Comparison of ENCODE assay signal across 8 cellular contexts in the genomic region with DNA sequence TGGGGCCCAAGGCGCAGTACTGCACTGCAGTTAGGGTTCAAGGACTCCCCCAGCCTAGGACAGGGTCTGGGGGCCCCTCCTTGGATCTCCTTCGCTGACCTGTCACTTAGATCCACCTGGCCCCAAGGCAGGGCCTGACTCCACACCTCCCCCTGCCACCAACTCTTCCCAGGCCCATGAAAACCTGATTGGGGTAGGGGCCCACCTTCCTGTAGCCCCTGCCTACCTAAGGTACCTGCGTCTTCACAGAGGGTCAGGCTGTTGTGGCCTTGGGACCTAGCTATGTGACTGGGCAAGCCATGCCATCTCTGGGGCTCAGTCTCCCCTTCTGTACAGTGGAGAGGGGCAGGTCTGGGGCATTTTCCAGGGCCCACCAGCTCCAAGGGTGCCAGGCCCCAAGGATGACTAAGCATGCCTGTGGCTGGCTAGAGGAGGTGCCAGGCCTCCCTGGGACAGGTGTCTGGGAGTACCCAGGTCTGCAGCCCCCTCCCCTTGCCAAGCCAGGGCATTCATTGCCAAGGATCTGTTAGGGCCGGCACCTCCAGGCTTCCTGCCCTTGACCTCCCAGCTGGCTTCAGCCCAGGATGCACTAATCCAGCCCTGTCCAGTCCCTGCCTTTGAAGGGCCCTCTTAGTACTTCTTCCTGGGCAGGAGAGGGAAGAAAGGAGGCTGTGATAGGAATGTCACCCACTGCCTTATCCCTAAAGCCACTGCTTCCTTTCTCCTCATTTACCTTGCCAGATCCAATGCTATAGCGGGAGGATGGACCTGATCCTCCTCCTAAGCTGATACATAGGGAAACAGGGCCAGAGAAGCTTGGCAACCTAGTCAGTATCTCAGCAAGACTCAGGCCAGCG. TPM values are rescaled to one million over a fixed set of nuclear protein-coding genes. Genes with fewer than 3 reads are reported as not detected.
DNase-seq lines count a peak whose midpoint lies in the region; ATAC-seq and TF ChIP-seq lines count a peak whose summit lies in the region.

No MANE protein-coding gene starts in this region.

- 85% methylated on average over 4 of the region's 6 CpGs for WGBS in esophagus muscularis mucosa
- 64% methylated on average over 6 of the region's 6 CpGs for WGBS in prostate gland

- H3K4me1 ChIP-seq in esophagus muscularis mucosa (peaks cover 17 to 28% (median 25%) of the 10 kb centered on the region in 4 donors), prostate gland (replicated peaks) (peaks cover 3% of the 10 kb centered on the region)

- H3K4me3 ChIP-seq in GM06990 (replicated peaks; ENCODE audit: low read depth, low read length) = peak overlapping the region; percentile 81
- H3K4me3 ChIP-seq in esophagus muscularis mucosa = peak overlapping the region; percentile 84 to 95 (median 90)
- peak overlapping the region; percentile 66 to 70 for H3K4me3 ChIP-seq in prostate gland

- TF ChIP-seq EP300 in esophagus muscularis mucosa (IDR thresholded peaks at IDR 0.05) = no peak

- TF ChIP-seq CTCF in GM06990 (IDR thresholded peaks at IDR 0.05; ENCODE audit: insufficient read depth, low read length, poor library complexity, severe bottlenecking) (no peak), esophagus muscularis mucosa (IDR thresholded peaks at IDR 0.05) (no peak), prostate gland (IDR thresholded peaks at IDR 0.05) (no peak)

- DNase-seq in GM06990 (ENCODE audit: extremely low read depth, insufficient read length) (no peak), RPMI7951 (ENCODE audit: low read depth) (peak; percentile 13), esophagus muscularis mucosa (ENCODE audit: extremely low spot score) (no peak), prostate gland (ENCODE audit: low spot score) (no peak), inferior parietal cortex (ENCODE audit: extremely low spot score) (no peak), NCI-H526 treated with DMSO at 0.1 percent for 48 hours (lab: John Stamatoyannopoulos, UW) (no peak), putamen (ENCODE audit: low spot score) (no peak)

- intact Hi-C loops in esophagus muscularis mucosa (cut with DNase I) (no loop called here), prostate gland (cut with DNase I) (no loop called here)

- H3K9me3 ChIP-seq in esophagus muscularis mucosa (no peaks in the 10 kb centered on the region), prostate gland (no peaks in the 10 kb centered on the region)

- H3K27ac ChIP-seq in esophagus muscularis mucosa (replicated peaks in 1 of 4) (peak overlapping the region; percentile 55 to 75 (median 63)), prostate gland (peak overlapping the region in 1 of 2 donors; percentile 67)

- no peaks in the 10 kb centered on the region; the same call in none of the 2 replicates for H3K36me3 ChIP-seq in GM06990 (ENCODE audit: control insufficient read depth, insufficient read depth, low read length)
- peaks cover 0 to 23% (median 1%) of the 10 kb centered on the region in 4 donors for H3K36me3 ChIP-seq in esophagus muscularis mucosa
- H3K36me3 ChIP-seq in prostate gland = no peaks in the 10 kb centered on the region

- TF ChIP-seq POLR2A in esophagus muscularis mucosa (IDR thresholded peaks at IDR 0.05; ENCODE audit: low read depth) (no peak), prostate gland (IDR thresholded peaks at IDR 0.05) (no peak)

- no peak for ATAC-seq in HG02610 (IDR thresholded peaks at IDR 0.05; ENCODE audit: unreplicated experiment)

- H3K27me3 ChIP-seq in GM06990 (replicated peaks; ENCODE audit: control insufficient read depth, insufficient read depth, low read length) = no peaks in the 10 kb centered on the region
- H3K27me3 ChIP-seq in esophagus muscularis mucosa = peaks cover 0 to 3% (median 0%) of the 10 kb centered on the region in 4 donors
- no peaks in the 10 kb centered on the region for H3K27me3 ChIP-seq in prostate gland (replicated peaks; ENCODE audit: insufficient read depth)

RNA-seq across cellular contexts. Expression of a gene that starts 1.3 kb away (rescaled TPM):
- total RNA-seq in RPMI7951 (2014; rRNA removed; shearing (Covaris generic)) = 48.9 and 49.9 TPM in 2 replicates
- 10 to 100 TPM in 3 of 4 donors, 1 to 10 TPM in 1; 10.0 to 19.3 (median 11.9) TPM for total RNA-seq in esophagus muscularis mucosa
- total RNA-seq in prostate gland = 10 to 100 TPM; 12.8 to 41.2 TPM

RNA-seq across cellular contexts. Expression of a gene that starts 57.0 kb away (rescaled TPM):
- 0.12 and 0.59 TPM in 2 replicates for total RNA-seq in RPMI7951 (2014; rRNA removed; shearing (Covaris generic))
- 100 to 1,000 TPM; 337 to 646 (median 447) TPM for total RNA-seq in esophagus muscularis mucosa
- 10 to 100 TPM; 34.7 to 93.4 TPM for total RNA-seq in prostate gland

Comparison
In these comparisons a context has a peak if more than half of its experiments do, and no peak if none do; other contexts are left out.
1. RNA of a gene that starts 57.0 kb away (total RNA-seq): 337 to 646 TPM in esophagus muscularis mucosa and 34.7 to 93.4 TPM in prostate gland; 0.12 to 0.59 TPM in RPMI7951; every median in the first group is over 10 times any median in the second.
2. Peak in every context shown above with its lines, with median percentiles within 50 percentile points of each other: H3K4me3 ChIP-seq.